8 cellular contexts compared by ENCODE assay signal in the genomic region with DNA sequence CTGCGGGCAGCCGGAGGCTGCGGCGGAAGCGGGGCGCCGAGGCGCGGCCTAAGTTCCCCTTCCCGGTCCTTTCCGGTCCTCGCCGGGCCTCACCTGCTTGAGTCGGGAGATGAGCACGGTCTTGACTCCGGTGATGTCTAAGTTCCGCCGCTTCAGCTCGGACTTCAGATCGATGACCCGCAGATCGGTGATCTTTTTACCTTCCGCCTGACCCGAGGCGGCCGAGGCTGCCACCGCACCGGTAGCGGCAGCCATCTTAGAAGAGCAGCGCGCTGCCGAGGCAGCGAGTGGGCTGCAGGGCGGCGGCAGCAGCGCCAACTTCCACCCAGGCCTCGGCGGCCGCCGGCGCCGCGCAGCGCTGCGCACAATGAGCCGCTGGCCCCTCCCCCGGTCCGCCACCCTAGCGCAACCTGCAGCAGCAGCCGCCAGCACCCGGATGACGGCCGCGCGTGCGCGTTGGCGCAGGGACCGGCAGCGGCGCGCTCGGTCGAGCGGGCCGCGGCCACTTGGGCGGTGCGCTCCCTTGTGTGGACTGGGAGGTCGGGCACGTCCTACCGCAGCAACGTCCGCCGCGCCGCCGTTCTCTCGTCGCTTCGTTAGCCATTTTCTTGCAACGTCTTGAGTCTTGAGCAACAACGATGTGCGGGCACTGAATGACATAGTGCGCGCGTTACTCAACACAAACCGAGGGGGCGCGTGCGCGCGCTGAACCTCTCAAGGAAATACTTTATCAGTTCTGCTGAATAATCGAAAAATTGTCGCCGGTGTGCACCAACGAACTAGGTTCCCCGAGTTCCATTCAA. TPM values are rescaled to one million over a fixed set of nuclear protein-coding genes. Genes with fewer than 3 reads are reported as not detected.
A peak's percentile ranks its signal among the peaks of the same experiment; 100 is the strongest.
DNase-seq lines count a peak whose midpoint lies in the region; ATAC-seq and TF ChIP-seq lines count a peak whose summit lies in the region.

TSS of gene SLTM (minus strand) at position 369 of the 803 bp plus-strand sequence. CDS start at position 255, 114 bp downstream.

- peak; percentile 12; the same call in 1 of the 2 replicates for TF ChIP-seq CTCF in WERI-Rb-1 (IDR thresholded peaks at IDR 0.05; ENCODE audit: low read depth, low read length)
- TF ChIP-seq CTCF in breast epithelium (IDR thresholded peaks at IDR 0.05) = peak; percentile 15 to 50 (median 41)
- TF ChIP-seq CTCF in smooth muscle cell (IDR thresholded peaks at IDR 0.05; ENCODE audit: borderline replicate concordance, insufficient read depth, poor library complexity, severe bottlenecking) = no peak

- no peaks in the 10 kb centered on the region for H3K9me3 ChIP-seq in WERI-Rb-1 (ENCODE audit: severe bottlenecking)
- H3K9me3 ChIP-seq in breast epithelium = no peaks in the 10 kb centered on the region
- H3K9me3 ChIP-seq in smooth muscle cell (replicated peaks; ENCODE audit: low read depth) = no peaks in the 10 kb centered on the region

- under 1% methylated on average over 98 of the region's 98 CpGs for WGBS in smooth muscle cell (ENCODE audit: low lambda C conversion rate)

- peak within 1 kb of the TSS; percentile 96 for H3K4me2 ChIP-seq in smooth muscle cell

- peaks cover 21% of the 10 kb centered on the region for H4K20me1 ChIP-seq in smooth muscle cell (ENCODE audit: low read depth)

- peaks cover 29% of the 10 kb centered on the region for H3K36me3 ChIP-seq in WERI-Rb-1
- no peaks in the 10 kb centered on the region for H3K36me3 ChIP-seq in breast epithelium
- no peaks in the 10 kb centered on the region for H3K36me3 ChIP-seq in smooth muscle cell (ENCODE audit: low read depth)

- DNase-seq in AG08395 (ENCODE audit: low spot score) (peak; percentile 96), NCI-H2227 (lab: John Stamatoyannopoulos, UW; ENCODE audit: unreplicated experiment) (peak; percentile 91), WERI-Rb-1 (peak; percentile 94), breast epithelium (ENCODE audit: low spot score in 2 of 2) (peak; percentile 87 to 90), iPS-NIHi7 (ENCODE audit: extremely low spot score) (peak; percentile 93), smooth muscle cell (lab: John Stamatoyannopoulos, UW; ENCODE audit: unreplicated experiment) (peak; percentile 87)

- H2AFZ ChIP-seq in smooth muscle cell (ENCODE audit: low read depth) = peak within 1 kb of the TSS; percentile 94

- H3K4me3 ChIP-seq in WERI-Rb-1 (ENCODE audit: low read depth, low read length) (peak within 1 kb of the TSS; percentile 95), breast epithelium (peak within 1 kb of the TSS; percentile 76 to 91 (median 88)), smooth muscle cell (peak within 1 kb of the TSS; percentile 89)

- ATAC-seq in GM18907 (IDR thresholded peaks at IDR 0.05; ENCODE audit: unreplicated experiment) (peak; percentile 87), HG03139 (IDR thresholded peaks at IDR 0.05; ENCODE audit: unreplicated experiment) (peak; percentile 84)

- H3K4me1 ChIP-seq in breast epithelium = no peaks in the 10 kb centered on the region
- peaks cover 15% of the 10 kb centered on the region for H3K4me1 ChIP-seq in smooth muscle cell (ENCODE audit: low read depth)

- H3F3A ChIP-seq in smooth muscle cell (ENCODE audit: low read depth) = peaks cover 16% of the 10 kb centered on the region

- intact Hi-C loops in breast epithelium (cut with DNase I; ENCODE audit: low total_unique reads) = loop anchor here (10.0 kb wide), 1 partner anchor 709 kb away; no protein-coding TSS in a partner anchor

- no peaks in the 10 kb centered on the region for H3K27me3 ChIP-seq in WERI-Rb-1 (ENCODE audit: insufficient read depth, low read depth, severe bottlenecking)
- H3K27me3 ChIP-seq in breast epithelium = no peaks in the 10 kb centered on the region
- H3K27me3 ChIP-seq in smooth muscle cell (ENCODE audit: low read depth) = no peaks in the 10 kb centered on the region

- peaks cover 44% of the 10 kb centered on the region for H3K79me2 ChIP-seq in smooth muscle cell (ENCODE audit: low read depth)

- peak within 1 kb of the TSS; percentile 98 for H3K27ac ChIP-seq in WERI-Rb-1
- H3K27ac ChIP-seq in breast epithelium = peak within 1 kb of the TSS; percentile 92 to 99
- H3K27ac ChIP-seq in smooth muscle cell (ENCODE audit: low read depth) = peak within 1 kb of the TSS; percentile 98

- TF ChIP-seq POLR2A in breast epithelium (IDR thresholded peaks at IDR 0.05) = peak; percentile 85

- H3K9ac ChIP-seq in smooth muscle cell (ENCODE audit: low read depth) = peak within 1 kb of the TSS; percentile 98

RNA-seq across cellular contexts. Expression of gene SLTM, which starts in this region (rescaled TPM):
- 100 to 1,000 TPM; 102 to 195 (median 163) TPM for total RNA-seq in breast epithelium
- total RNA-seq in smooth muscle cell = 43.8 and 57.0 TPM in 2 replicates
- polyA plus RNA-seq in smooth muscle cell = 56.8 and 74.1 TPM in 2 replicates

Comparison
In these comparisons a context has a peak if more than half of its experiments do, and no peak if none do; other contexts are left out.
1. Peak in every context shown above with its lines: DNase-seq, ATAC-seq, H3K4me3 ChIP-seq and H3K27ac ChIP-seq.